Comparison of ENCODE assay signal across 20 cellular contexts in the genomic region with DNA sequence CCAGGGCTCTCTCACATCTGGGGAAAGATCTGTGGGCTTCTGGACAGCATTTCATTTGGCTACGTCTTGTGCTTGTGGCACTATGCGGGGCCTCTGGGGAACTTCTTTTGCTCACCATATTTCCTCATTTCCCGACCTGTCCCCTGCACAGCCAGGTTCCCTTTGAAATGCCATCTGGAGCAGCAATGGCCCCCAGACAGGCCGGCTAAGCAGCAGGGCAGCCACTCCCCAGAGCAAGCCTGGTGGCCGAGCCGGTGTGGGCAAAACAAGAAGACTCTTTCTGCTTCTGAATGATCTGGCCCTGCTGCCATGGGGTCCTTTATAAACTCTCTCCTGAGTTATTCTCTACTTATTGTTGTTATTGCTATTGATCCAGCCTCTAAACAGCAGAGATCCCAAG.
"Had no signal": no experiment of that assay in that cellular context is flagged by ENCODE, and none has a peak within 500 bp of the region (broad histone marks: within the 10 kb centered on the region; RNA-seq: fewer than 3 reads in every experiment).

No MANE protein-coding gene starts in this region.

- H3K36me3 ChIP-seq: heart right ventricle, pancreas, right lobe of liver, thoracic aorta, transverse colon had no signal

- H3K4me3 Mint-ChIP-seq: naive thymus-derived CD4-positive, alpha-beta T cell; neural crest cell; stimulated activated memory B cell treated with anti-CD40 and anti-IgM and Interleukin-4, amounts not matched to agents 10 μg/mL and 1 μg/mL and 100 μg/mL, for 72 hours; stimulated activated naive CD8-positive, alpha-beta T cell treated with anti-CD3 and anti-CD28 coated beads, Interleukin-15, amount 100 ng/mL, for 72 hours had no signal

- H3K4me3 ChIP-seq: heart right ventricle, pancreas, psoas muscle, right lobe of liver, thoracic aorta, transverse colon had no signal

- H3K27ac ChIP-seq: heart right ventricle, pancreas, psoas muscle, right lobe of liver, thoracic aorta, transverse colon had no signal

- H3K36me3 Mint-ChIP-seq: naive thymus-derived CD4-positive, alpha-beta T cell; stimulated activated memory B cell treated with anti-CD40 and anti-IgM and Interleukin-4, amounts not matched to agents 10 μg/mL and 1 μg/mL and 100 μg/mL, for 72 hours had no signal

- H3K9me3 ChIP-seq: heart right ventricle, pancreas, psoas muscle, right lobe of liver, thoracic aorta, transverse colon had no signal

- H3K27me3 ChIP-seq: pancreas, right lobe of liver had no signal

- DNase-seq: cortex of kidney; effector memory CD4-positive, alpha-beta T cell; heart right ventricle; hypothalamus; kidney glomerular epithelial cell; mammary epithelial cell; naive thymus-derived CD4-positive, alpha-beta T cell; occipital lobe; pancreas; psoas muscle; retina; right lobe of liver; stimulated activated CD4-positive, alpha-beta T cell treated with anti-CD3 and anti-CD28 coated beads, Interleukin-15, amount 100 ng/mL, for 24 hours; stimulated activated CD4-positive, alpha-beta T cell treated with anti-CD3 and anti-CD28 coated beads, Interleukin-1b, Interleukin-23, amount 100 ng/mL, for 48 hours; stimulated activated CD4-positive, alpha-beta T cell treated with anti-CD3 and anti-CD28 coated beads, Interleukin-4, amount 100 ng/mL, for 24 hours; stimulated activated naive CD8-positive, alpha-beta T cell treated with anti-CD3 and anti-CD28 coated beads, Interleukin-15, amount 100 ng/mL, for 72 hours; transverse colon had no signal

- H3K4me1 ChIP-seq: heart right ventricle, pancreas, psoas muscle, right lobe of liver, transverse colon had no signal

- H3K9me3 Mint-ChIP-seq: neural crest cell had no signal

- H3K27ac Mint-ChIP-seq: naive thymus-derived CD4-positive, alpha-beta T cell; stimulated activated memory B cell treated with anti-CD40 and anti-IgM and Interleukin-4, amounts not matched to agents 10 μg/mL and 1 μg/mL and 100 μg/mL, for 72 hours; stimulated activated naive CD8-positive, alpha-beta T cell treated with anti-CD3 and anti-CD28 coated beads, Interleukin-15, amount 100 ng/mL, for 72 hours had no signal

- H3K4me1 Mint-ChIP-seq: naive thymus-derived CD4-positive, alpha-beta T cell; stimulated activated memory B cell treated with anti-CD40 and anti-IgM and Interleukin-4, amounts not matched to agents 10 μg/mL and 1 μg/mL and 100 μg/mL, for 72 hours; stimulated activated naive CD8-positive, alpha-beta T cell treated with anti-CD3 and anti-CD28 coated beads, Interleukin-15, amount 100 ng/mL, for 72 hours had no signal
